In genomic region chr1:208031316-208031931, GRCh38 we compare ENCODE assay signal across 20 cellular contexts.
DNase-seq lines count a peak whose midpoint lies in the region; ATAC-seq, FAIRE-seq and TF ChIP-seq lines count a peak whose summit lies in the region.
"Had no signal": no experiment of that assay in that cellular context is flagged by ENCODE, and none has a peak within 500 bp of the region (broad histone marks: within the 10 kb centered on the region; RNA-seq: fewer than 3 reads in every experiment).

No MANE protein-coding gene starts in this region.

- no peak overlapping the region for H3K9ac ChIP-seq in kidney (ENCODE audit: low read length in 2 of 2)
- H3K9ac ChIP-seq in skeletal muscle tissue (ENCODE audit: low read depth in 1 of 3, low read length in 3 of 3): peak overlapping the region in 2 of 3 donors; percentile 5 to 25

- H3K36me3 ChIP-seq in heart right ventricle: peaks cover 0 to 98% (median 13%) of the 10 kb centered on the region in 9 donors
- H3K36me3 ChIP-seq in kidney (ENCODE audit: control insufficient read depth in 1 of 2, insufficient read depth in 2 of 2, low read length in 2 of 2): peaks cover 14 to 16% of the 10 kb centered on the region in 2 donors
- H3K36me3 ChIP-seq in skeletal muscle tissue (ENCODE audit: control insufficient read depth in 3 of 3, insufficient read depth in 3 of 3, low read length in 3 of 3): peaks cover 36 to 43% (median 38%) of the 10 kb centered on the region in 3 donors
- peaks cover 0 to 63% of the 10 kb centered on the region in 2 donors for H3K36me3 ChIP-seq in gastrocnemius medialis
- no peaks in the 10 kb centered on the region for H3K36me3 ChIP-seq in naive thymus-derived CD4-positive, alpha-beta T cell (ENCODE audit: control insufficient read depth in 2 of 3, insufficient read depth in 3 of 3, low read length in 3 of 3)

- POLR2A ChIA-PET in naive thymus-derived CD4-positive, alpha-beta T cell (lab: Charles Lee): no interaction called here

- no peak for TF ChIP-seq POLR2A in gastrocnemius medialis (IDR thresholded peaks at IDR 0.05)

- intact Hi-C loops in heart right ventricle (cut with DNase I): no loop called here
- intact Hi-C loops in right cardiac atrium (cut with DNase I): loop anchor here in 1 of 4 donors (10.0 kb wide), 1 partner anchor 53 kb away; no protein-coding TSS in a partner anchor
- intact Hi-C loops in kidney (cut with DNase I): no loop called here
- intact Hi-C loops in gastrocnemius medialis (cut with DNase I; ENCODE audit: low total_unique reads): no loop called here
- intact Hi-C loops in naive thymus-derived CD4-positive, alpha-beta T cell (cut with micrococcal nuclease): no loop called here

- no peak for FAIRE-seq in kidney (lab: Jason Lieb, UNC)
- FAIRE-seq: A549, GM12892 had no signal

- H3K27ac ChIP-seq in heart right ventricle (peak overlapping the region in 7 of 10 donors; percentile 42 to 90 (median 78)), right cardiac atrium (ENCODE audit: low read length) (no peak overlapping the region), kidney (ENCODE audit: low read depth in 2 of 2, low read length in 2 of 2) (no peak overlapping the region), skeletal muscle tissue (ENCODE audit: low read depth, low read length) (no peak overlapping the region), gastrocnemius medialis (no peak overlapping the region)
- no peak overlapping the region for H3K27ac ChIP-seq in naive thymus-derived CD4-positive, alpha-beta T cell (ENCODE audit: low read depth, low read length)
- H3K27ac ChIP-seq: A549, cardiac muscle cell had no signal

- H3K27ac Mint-ChIP-seq in naive thymus-derived CD4-positive, alpha-beta T cell: no peak overlapping the region
- H3K27ac Mint-ChIP-seq: activated naive CD4-positive, alpha-beta T cell treated with anti-CD3 and anti-CD28 coated beads for 36 hours; activated T-cell treated with anti-CD3 and anti-CD28 coated beads, Interleukin-2, amount 50 U/mL, for 72 hours had no signal

- H3K27me3 ChIP-seq in heart right ventricle: no peaks in the 10 kb centered on the region
- H3K27me3 ChIP-seq in right cardiac atrium (ENCODE audit: control insufficient read depth, insufficient read depth): no peaks in the 10 kb centered on the region
- no peaks in the 10 kb centered on the region for H3K27me3 ChIP-seq in skeletal muscle tissue (ENCODE audit: control insufficient read depth in 3 of 3, insufficient read depth in 3 of 3, low read length in 3 of 3)
- H3K27me3 ChIP-seq in gastrocnemius medialis: no peaks in the 10 kb centered on the region
- no peaks in the 10 kb centered on the region for H3K27me3 ChIP-seq in naive thymus-derived CD4-positive, alpha-beta T cell (ENCODE audit: control insufficient read depth in 2 of 2, insufficient read depth in 2 of 2, low read length in 2 of 2)
- H3K27me3 ChIP-seq: cardiac muscle cell had no signal

- ATAC-seq in heart right ventricle (no peak), right cardiac atrium (no peak), gastrocnemius medialis (no peak), GM19035 (IDR thresholded peaks at IDR 0.05; ENCODE audit: unreplicated experiment) (no peak)
- no peak for ATAC-seq in naive thymus-derived CD4-positive, alpha-beta T cell
- ATAC-seq: A549; activated T-cell treated with anti-CD3 and anti-CD28 coated beads, Interleukin-2, amount 50 U/mL, for 72 hours had no signal

- CTCF ChIA-PET in naive thymus-derived CD4-positive, alpha-beta T cell (lab: Charles Lee): no interaction called here

- peaks cover 0 to 10% (median 3%) of the 10 kb centered on the region in 5 donors for H3K27me3 Mint-ChIP-seq in naive thymus-derived CD4-positive, alpha-beta T cell

- H3K36me3 Mint-ChIP-seq in naive thymus-derived CD4-positive, alpha-beta T cell: no peaks in the 10 kb centered on the region

- in situ Hi-C loops in gastrocnemius medialis (cut with MboI; ENCODE audit: low sequenced_read_pairs in 4 of 4): loop anchor here in 1 of 4 donors (10.0 kb wide), 1 partner anchor 213 kb away; the partner anchor contains the start of gene PLXNA2

- no peaks in the 10 kb centered on the region for H3K9me3 Mint-ChIP-seq in naive thymus-derived CD4-positive, alpha-beta T cell
- H3K9me3 Mint-ChIP-seq: activated naive CD4-positive, alpha-beta T cell treated with anti-CD3 and anti-CD28 coated beads for 36 hours; activated T-cell treated with anti-CD3 and anti-CD28 coated beads, Interleukin-2, amount 50 U/mL, for 72 hours had no signal

- WGBS in heart right ventricle, 2 donors: 88 to 91% methylated on average over 10 of the region's 10 CpGs
- WGBS in right cardiac atrium: 80% methylated on average over 10 of the region's 10 CpGs

- H3K4me3 Mint-ChIP-seq in naive thymus-derived CD4-positive, alpha-beta T cell: no peak overlapping the region
- H3K4me3 Mint-ChIP-seq: activated naive CD4-positive, alpha-beta T cell treated with anti-CD3 and anti-CD28 coated beads for 36 hours; activated T-cell treated with anti-CD3 and anti-CD28 coated beads, Interleukin-2, amount 50 U/mL, for 72 hours had no signal

- H3K4me1 ChIP-seq in heart right ventricle (peaks cover 0 to 41% (median 17%) of the 10 kb centered on the region in 9 donors), right cardiac atrium (ENCODE audit: control insufficient read depth, insufficient read depth, low read length) (peaks cover 2% of the 10 kb centered on the region), kidney (ENCODE audit: control insufficient read depth in 1 of 2, insufficient read depth in 1 of 2, low read depth in 1 of 2, low read length in 2 of 2) (peaks cover 0 to 2% of the 10 kb centered on the region in 2 donors), skeletal muscle tissue (ENCODE audit: control insufficient read depth in 3 of 3, insufficient read depth in 3 of 3, low read length in 3 of 3) (peaks cover 28 to 36% (median 28%) of the 10 kb centered on the region in 3 donors), gastrocnemius medialis (peaks cover 5 to 12% of the 10 kb centered on the region in 2 donors)
- H3K4me1 ChIP-seq in naive thymus-derived CD4-positive, alpha-beta T cell (ENCODE audit: control insufficient read depth in 2 of 2, insufficient read depth in 2 of 2, low read length in 2 of 2): no peaks in the 10 kb centered on the region
- H3K4me1 ChIP-seq: A549, Caco-2 had no signal

- DNase-seq in heart right ventricle: no peak
- no peak for DNase-seq in right cardiac atrium
- DNase-seq in kidney: peak; percentile 48
- DNase-seq in gastrocnemius medialis: no peak
- no peak for DNase-seq in LoVo (ENCODE audit: low spot score)
- no peak for DNase-seq in naive thymus-derived CD4-positive, alpha-beta T cell
- DNase-seq: activated naive CD4-positive, alpha-beta T cell treated with anti-CD3 and anti-CD28 coated beads for 36 hours; activated T-cell treated with anti-CD3 and anti-CD28 coated beads, Interleukin-2, amount 50 U/mL, for 72 hours; amniotic stem cell; Caco-2; hippocampal formation; NCI-H1092; NCI-H2029 treated with DMSO at 0.1 percent for 48 hours; NK-92 treated with Interleukin-12 subunit alpha and Interleukin-12 subunit beta, amount 100 ng/mL, for 24 hours had no signal

- H3K4me3 ChIP-seq in heart right ventricle: no peak overlapping the region
- no peak overlapping the region for H3K4me3 ChIP-seq in right cardiac atrium (ENCODE audit: low read length)
- no peak overlapping the region for H3K4me3 ChIP-seq in kidney (ENCODE audit: low read length in 2 of 2)
- no peak overlapping the region for H3K4me3 ChIP-seq in skeletal muscle tissue (ENCODE audit: low read length in 3 of 3)
- no peak overlapping the region for H3K4me3 ChIP-seq in gastrocnemius medialis
- H3K4me3 ChIP-seq in naive thymus-derived CD4-positive, alpha-beta T cell (ENCODE audit: low read length): no peak overlapping the region
- H3K4me3 ChIP-seq: A549, cardiac muscle cell, lung had no signal

- H3K4me1 Mint-ChIP-seq in naive thymus-derived CD4-positive, alpha-beta T cell: no peaks in the 10 kb centered on the region

- H3K9me3 ChIP-seq in heart right ventricle: no peaks in the 10 kb centered on the region
- no peaks in the 10 kb centered on the region for H3K9me3 ChIP-seq in right cardiac atrium (ENCODE audit: control insufficient read depth, low read length)
- no peaks in the 10 kb centered on the region for H3K9me3 ChIP-seq in kidney (ENCODE audit: control insufficient read depth in 1 of 2, low read length in 2 of 2)
- no peaks in the 10 kb centered on the region for H3K9me3 ChIP-seq in skeletal muscle tissue (ENCODE audit: control insufficient read depth in 3 of 3, low read length in 3 of 3)
- no peaks in the 10 kb centered on the region for H3K9me3 ChIP-seq in gastrocnemius medialis
- no peaks in the 10 kb centered on the region for H3K9me3 ChIP-seq in naive thymus-derived CD4-positive, alpha-beta T cell (ENCODE audit: control insufficient read depth in 2 of 3, low read length in 3 of 3)
- H3K9me3 ChIP-seq: A549, Caco-2 had no signal

- no peak for TF ChIP-seq CTCF in heart right ventricle (IDR thresholded peaks at IDR 0.05)
- TF ChIP-seq CTCF in kidney (IDR thresholded peaks at IDR 0.05; ENCODE audit: borderline replicate concordance, extremely low read depth, insufficient read depth): no peak
- TF ChIP-seq CTCF in gastrocnemius medialis (IDR thresholded peaks at IDR 0.05 in 4 of 5, conservative IDR thresholded peaks at IDR 0.05 in 1 of 5): no peak

Comparison
In these comparisons a context has a peak if more than half of its experiments do, and no peak if none do; other contexts are left out.
1. H3K27ac ChIP-seq: peak in heart right ventricle (7 of 10); none in right cardiac atrium (single experiment), kidney (0 of 2), skeletal muscle tissue (single experiment), gastrocnemius medialis (0 of 4) and naive thymus-derived CD4-positive, alpha-beta T cell (single experiment).
2. H3K9ac ChIP-seq: peak in skeletal muscle tissue (2 of 3); none in kidney (0 of 2).